2 cellular contexts compared by ENCODE assay signal in genomic region chr17:8955021-8955420, GRCh38.
TF ChIP-seq lines count a peak whose summit lies in the region.

No MANE protein-coding gene starts in this region.

TF ChIP-seq in liver, 16 proteins besides CTCF, POLR2A, EP300 and RAD21:
- TF ChIP-seq TAF1 (conservative IDR thresholded peaks at IDR 0.05) (no peak), FOXA2 (IDR thresholded peaks at IDR 0.05) (no peak), NR2F2 (IDR thresholded peaks at IDR 0.05) (no peak), HNF4G (IDR thresholded peaks at IDR 0.05) (no peak)
- TF ChIP-seq, protein P1, sequence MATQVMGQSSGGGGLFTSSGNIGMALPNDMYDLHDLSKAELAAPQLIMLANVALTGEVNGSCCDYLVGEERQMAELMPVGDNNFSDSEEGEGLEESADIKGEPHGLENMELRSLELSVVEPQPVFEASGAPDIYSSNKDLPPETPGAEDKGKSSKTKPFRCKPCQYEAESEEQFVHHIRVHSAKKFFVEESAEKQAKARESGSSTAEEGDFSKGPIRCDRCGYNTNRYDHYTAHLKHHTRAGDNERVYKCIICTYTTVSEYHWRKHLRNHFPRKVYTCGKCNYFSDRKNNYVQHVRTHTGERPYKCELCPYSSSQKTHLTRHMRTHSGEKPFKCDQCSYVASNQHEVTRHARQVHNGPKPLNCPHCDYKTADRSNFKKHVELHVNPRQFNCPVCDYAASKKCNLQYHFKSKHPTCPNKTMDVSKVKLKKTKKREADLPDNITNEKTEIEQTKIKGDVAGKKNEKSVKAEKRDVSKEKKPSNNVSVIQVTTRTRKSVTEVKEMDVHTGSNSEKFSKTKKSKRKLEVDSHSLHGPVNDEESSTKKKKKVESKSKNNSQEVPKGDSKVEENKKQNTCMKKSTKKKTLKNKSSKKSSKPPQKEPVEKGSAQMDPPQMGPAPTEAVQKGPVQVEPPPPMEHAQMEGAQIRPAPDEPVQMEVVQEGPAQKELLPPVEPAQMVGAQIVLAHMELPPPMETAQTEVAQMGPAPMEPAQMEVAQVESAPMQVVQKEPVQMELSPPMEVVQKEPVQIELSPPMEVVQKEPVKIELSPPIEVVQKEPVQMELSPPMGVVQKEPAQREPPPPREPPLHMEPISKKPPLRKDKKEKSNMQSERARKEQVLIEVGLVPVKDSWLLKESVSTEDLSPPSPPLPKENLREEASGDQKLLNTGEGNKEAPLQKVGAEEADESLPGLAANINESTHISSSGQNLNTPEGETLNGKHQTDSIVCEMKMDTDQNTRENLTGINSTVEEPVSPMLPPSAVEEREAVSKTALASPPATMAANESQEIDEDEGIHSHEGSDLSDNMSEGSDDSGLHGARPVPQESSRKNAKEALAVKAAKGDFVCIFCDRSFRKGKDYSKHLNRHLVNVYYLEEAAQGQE (IDR thresholded peaks at IDR 0.05) = no peak
TF ChIP-seq in liver: peak in this region for 0.

TF ChIP-seq in HepG2, 621 proteins besides CTCF, POLR2A, EP300 and RAD21:
- TF ChIP-seq CREM (IDR thresholded peaks at IDR 0.05) = no peak
- TF ChIP-seq CREM (CRISPR knock-in tag; IDR thresholded peaks at IDR 0.05) = no peak
- no peak for TF ChIP-seq ZMYM2 (CRISPR knock-in tag; IDR thresholded peaks at IDR 0.05)
- no peak for TF ChIP-seq ELF1 (CRISPR knock-in tag; IDR thresholded peaks at IDR 0.05)
- TF ChIP-seq, protein P2, sequence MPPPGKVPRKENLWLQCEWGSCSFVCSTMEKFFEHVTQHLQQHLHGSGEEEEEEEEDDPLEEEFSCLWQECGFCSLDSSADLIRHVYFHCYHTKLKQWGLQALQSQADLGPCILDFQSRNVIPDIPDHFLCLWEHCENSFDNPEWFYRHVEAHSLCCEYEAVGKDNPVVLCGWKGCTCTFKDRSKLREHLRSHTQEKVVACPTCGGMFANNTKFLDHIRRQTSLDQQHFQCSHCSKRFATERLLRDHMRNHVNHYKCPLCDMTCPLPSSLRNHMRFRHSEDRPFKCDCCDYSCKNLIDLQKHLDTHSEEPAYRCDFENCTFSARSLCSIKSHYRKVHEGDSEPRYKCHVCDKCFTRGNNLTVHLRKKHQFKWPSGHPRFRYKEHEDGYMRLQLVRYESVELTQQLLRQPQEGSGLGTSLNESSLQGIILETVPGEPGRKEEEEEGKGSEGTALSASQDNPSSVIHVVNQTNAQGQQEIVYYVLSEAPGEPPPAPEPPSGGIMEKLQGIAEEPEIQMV (CRISPR knock-in tag; IDR thresholded peaks at IDR 0.05; ENCODE audit: low read depth) = no peak
